ENCODE assay signal across 12 cellular contexts in the genomic region with DNA sequence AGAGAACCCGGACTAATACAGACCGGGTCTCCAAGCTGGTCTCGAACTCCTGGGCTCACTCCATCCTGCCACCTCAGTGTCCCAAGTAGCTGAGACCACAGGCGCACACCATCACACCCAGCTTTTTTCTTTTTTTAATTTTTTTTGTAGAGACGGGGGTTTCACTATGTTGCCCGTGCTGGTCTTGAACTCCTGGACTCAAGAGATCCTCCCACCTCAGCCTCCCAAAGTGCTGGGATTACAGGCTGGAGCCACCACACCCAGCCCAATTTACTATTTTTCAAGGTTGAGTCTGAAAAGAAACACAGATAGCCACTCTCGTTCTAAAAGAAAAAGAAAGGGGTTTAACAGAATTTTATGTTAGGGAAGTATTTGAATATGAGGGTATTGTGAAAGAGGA. TPM values are rescaled to one million over a fixed set of nuclear protein-coding genes. Genes with fewer than 3 reads are reported as not detected.
DNase-seq lines count a peak whose midpoint lies in the region; ATAC-seq, FAIRE-seq and TF ChIP-seq lines count a peak whose summit lies in the region.
"Had no signal": no experiment of that assay in that cellular context is flagged by ENCODE, and none has a peak within 500 bp of the region (broad histone marks: within the 10 kb centered on the region; RNA-seq: fewer than 3 reads in every experiment).

No MANE protein-coding gene starts in this region.

- H3K79me2 ChIP-seq in OCI-LY3 (ENCODE audit: low read length): peaks cover 69% of the 10 kb centered on the region

- peaks cover 41% of the 10 kb centered on the region for H3K36me3 Mint-ChIP-seq in activated T-cell treated with anti-CD3 and anti-CD28 coated beads, Interleukin-2, amount 50 U/mL, for 24 hours (ENCODE audit: low read depth)

- no peak for DNase-seq in activated T-cell treated with anti-CD3 and anti-CD28 coated beads, Interleukin-2, amount 50 U/mL, for 24 hours
- DNase-seq in activated T-cell treated with anti-CD3 and anti-CD28 coated beads for 4 hours: no peak
- DNase-seq in bronchial epithelial cell (ENCODE audit: low read depth): no peak
- DNase-seq in Right ventricle myocardium inferior (ENCODE audit: missing footprints): no peak
- DNase-seq in NCI-H2107 treated with DMSO at 0.1 percent for 48 hours (lab: John Stamatoyannopoulos, UW; ENCODE audit: unreplicated experiment): no peak
- no peak for DNase-seq in stimulated activated naive CD4-positive, alpha-beta T cell (lab: John Stamatoyannopoulos, UW)
- DNase-seq: Kasumi-1; NCI-H2107; stimulated activated CD4-positive, alpha-beta T cell treated with anti-CD3 and anti-CD28 coated beads, Interleukin-12 subunit alpha, Interleukin-12 subunit beta, amount 100 ng/mL, for 4 hours had no signal

- no peaks in the 10 kb centered on the region for H3K27me3 ChIP-seq in OCI-LY3 (ENCODE audit: low read depth, low read length)
- no peaks in the 10 kb centered on the region for H3K27me3 ChIP-seq in bronchial epithelial cell (ENCODE audit: control insufficient read depth, insufficient read depth, low read length)
- no peaks in the 10 kb centered on the region for H3K27me3 ChIP-seq in neutrophil

- intact Hi-C loops in Right ventricle myocardium inferior (cut with DNase I): no loop called here

- H3K4me2 ChIP-seq in OCI-LY3 (ENCODE audit: low read length): 0 out of 2 replicates have a peak overlapping the region, but pooled peaks have one; percentile 91

- peak overlapping the region; percentile 33 for H3K27ac Mint-ChIP-seq in activated T-cell treated with anti-CD3 and anti-CD28 coated beads, Interleukin-2, amount 50 U/mL, for 24 hours

- no peaks in the 10 kb centered on the region for H3K27me3 Mint-ChIP-seq in activated T-cell treated with anti-CD3 and anti-CD28 coated beads, Interleukin-2, amount 50 U/mL, for 24 hours

- no peak for FAIRE-seq in bronchial epithelial cell (lab: Jason Lieb, UNC)
- FAIRE-seq: GM18507 had no signal

- H3K4me1 ChIP-seq in OCI-LY3 (ENCODE audit: low read length) (peaks cover 11% of the 10 kb centered on the region), neutrophil (ENCODE audit: control insufficient read depth in 1 of 2, insufficient read depth in 1 of 2, low read depth in 1 of 2, low read length in 1 of 2) (peaks cover 53 to 57% of the 10 kb centered on the region in 2 experiments)

- peaks cover 50% of the 10 kb centered on the region for H4K20me1 ChIP-seq in OCI-LY3 (ENCODE audit: insufficient read depth, low read length)

- H3K9me3 Mint-ChIP-seq in activated T-cell treated with anti-CD3 and anti-CD28 coated beads, Interleukin-2, amount 50 U/mL, for 24 hours: no peaks in the 10 kb centered on the region

- ATAC-seq in Right ventricle myocardium inferior: no peak

- peaks cover 52% of the 10 kb centered on the region for H3K4me1 Mint-ChIP-seq in activated T-cell treated with anti-CD3 and anti-CD28 coated beads, Interleukin-2, amount 50 U/mL, for 24 hours (ENCODE audit: low read depth)

- H3K4me3 Mint-ChIP-seq in activated T-cell treated with anti-CD3 and anti-CD28 coated beads, Interleukin-2, amount 50 U/mL, for 24 hours: peak overlapping the region; percentile 96

- no peak overlapping the region for H3K9ac ChIP-seq in OCI-LY3 (ENCODE audit: low read length)

- no peak overlapping the region for H2AFZ ChIP-seq in OCI-LY3 (ENCODE audit: low read depth, low read length)

- H3K9me3 ChIP-seq in OCI-LY3 (ENCODE audit: insufficient read depth, low read length) (no peaks in the 10 kb centered on the region), neutrophil (no peaks in the 10 kb centered on the region)

- no peak overlapping the region for H3K27ac ChIP-seq in OCI-LY3 (ENCODE audit: low read length)
- H3K27ac ChIP-seq in neutrophil: peak overlapping the region; percentile 98

- TF ChIP-seq CTCF in OCI-LY3 (IDR thresholded peaks at IDR 0.05; ENCODE audit: low read depth, low read length) (no peak), bronchial epithelial cell (IDR thresholded peaks at IDR 0.05; ENCODE audit: insufficient read depth, low read length, severe bottlenecking) (no peak), neutrophil (IDR thresholded peaks at IDR 0.05) (no peak)

- H3K36me3 ChIP-seq in OCI-LY3 (replicated peaks; ENCODE audit: low read depth, low read length) (peaks cover 5% of the 10 kb centered on the region), bronchial epithelial cell (ENCODE audit: control insufficient read depth, insufficient read depth, low read length) (peaks cover 2% of the 10 kb centered on the region), neutrophil (no peaks in the 10 kb centered on the region)

- H3K4me3 ChIP-seq in OCI-LY3 (ENCODE audit: low read length) (no peak overlapping the region), bronchial epithelial cell (ENCODE audit: low read depth, low read length) (peak overlapping the region; percentile 6), neutrophil (ENCODE audit: low read depth in 1 of 2, low read length in 1 of 2) (no peak overlapping the region)

RNA-seq across cellular contexts. Expression of gene ERO1A, which starts 1.8 kb away (rescaled TPM):
- 216 and 486 TPM in 2 replicates for total RNA-seq in bronchial epithelial cell
- 15.3 TPM for total RNA-seq in Right ventricle myocardium inferior

RNA-seq across cellular contexts. Expression of gene PSMC6, which starts 13.5 kb away (rescaled TPM):
- total RNA-seq in bronchial epithelial cell (84.5 and 90.8 TPM in 2 replicates), Right ventricle myocardium inferior (71.7 TPM)

RNA-seq across cellular contexts. Expression of gene STYX, which starts 36.4 kb away (rescaled TPM):
- total RNA-seq in bronchial epithelial cell: 12.6 and 14.3 TPM in 2 replicates
- total RNA-seq in Right ventricle myocardium inferior: 13.1 TPM

Comparison
In these comparisons a context has a peak if more than half of its experiments do, and no peak if none do; other contexts are left out.
1. RNA of gene ERO1A, which starts 1.8 kb away (total RNA-seq): 216 to 486 TPM in bronchial epithelial cell; 15.3 TPM in Right ventricle myocardium inferior (single experiment); every median in the first group is over 10 times any median in the second.